19 cellular contexts compared by ENCODE assay signal in the genomic region with DNA sequence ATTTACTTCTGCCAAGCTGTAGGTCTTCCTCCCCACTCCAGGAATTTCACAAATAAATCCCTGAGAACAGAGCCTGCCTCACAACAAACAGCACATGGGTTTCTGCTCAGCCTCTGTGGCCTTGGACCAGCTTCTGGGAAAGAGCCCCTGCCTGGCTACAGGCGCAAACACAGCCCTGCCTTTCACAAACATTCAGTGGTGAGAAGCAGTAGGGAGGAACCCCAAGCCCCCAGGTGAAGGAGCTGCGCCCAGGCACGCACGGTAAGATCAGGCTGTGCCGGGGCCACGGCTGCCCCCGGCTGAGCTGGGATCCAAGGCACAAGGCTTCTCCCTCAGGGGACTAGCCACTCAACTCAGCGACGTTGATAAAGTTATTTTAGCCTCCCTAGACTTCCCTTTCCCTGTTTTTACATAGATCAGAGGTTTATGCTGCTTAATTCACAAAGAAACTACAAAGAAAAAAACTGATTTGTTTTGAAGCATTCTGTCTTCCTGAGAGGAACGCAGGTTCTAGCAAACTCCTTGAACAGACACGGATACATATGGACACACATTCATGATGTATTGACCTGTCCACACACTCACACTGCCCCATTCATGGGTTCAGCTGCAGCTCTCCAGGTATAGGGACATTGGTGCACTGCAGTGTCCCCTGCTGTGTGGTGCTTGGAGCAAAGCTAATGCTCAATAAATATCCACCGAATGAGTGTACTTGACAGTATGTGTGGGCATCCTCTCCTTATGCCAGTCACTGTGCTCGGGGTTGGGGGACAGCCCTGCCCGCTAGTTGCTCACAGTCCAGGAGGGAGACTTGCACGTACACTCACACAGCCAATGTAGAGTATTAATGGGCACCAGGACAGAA. TPM values are rescaled to one million over a fixed set of nuclear protein-coding genes. Genes with fewer than 3 reads are reported as not detected.
DNase-seq lines count a peak whose midpoint lies in the region; ATAC-seq and TF ChIP-seq lines count a peak whose summit lies in the region.
"Had no signal": no experiment of that assay in that cellular context is flagged by ENCODE, and none has a peak within 500 bp of the region (broad histone marks: within the 10 kb centered on the region; RNA-seq: fewer than 3 reads in every experiment).

No MANE protein-coding gene starts in this region.

- peak; percentile 44 to 63 for DNase-seq in Caco-2
- DNase-seq in RWPE2 (ENCODE audit: low spot score), result no peak
- DNase-seq in iPS-NIHi7 (ENCODE audit: extremely low spot score), result peak; percentile 39
- DNase-seq in activated T-helper 2 cell treated with anti-CD3 and anti-CD28 coated beads, Interferon-gamma antibody, Interleukin-2, Interleukin-4, amounts not matched to agents 10 μg/mL and 5 μg/mL and 100 μg/mL, durations not matched to agents 14 hours and 24 hours and 36 hours (ENCODE audit: low spot score), result no peak
- no peak for DNase-seq in NCI-H2196 treated with DMSO at 0.1 percent for 48 hours (lab: John Stamatoyannopoulos, UW; ENCODE audit: unreplicated experiment)
- DNase-seq in natural killer cell, result no peak
- DNase-seq: activated CD4-positive, alpha-beta T cell treated with anti-CD3 and anti-CD28 coated beads, Interleukin-2, amount 10 ng/mL, durations not matched to agents 24 days and 14 days; cerebellar nuclear complex; DMS 273 treated with DMSO at 0.1 percent for 48 hours; heart left ventricle; left cardiac atrium; naive thymus-derived CD8-positive, alpha-beta T cell; NCI-H1436 treated with DMSO at 0.1 percent for 48 hours; NCI-H526 treated with DMSO at 0.1 percent for 48 hours had no signal

- H3K4me3 ChIP-seq in Caco-2 (ENCODE audit: low read depth, low read length) (no peak overlapping the region), RWPE2 (ENCODE audit: severe bottlenecking) (no peak overlapping the region), parathyroid adenoma (ENCODE audit: low read depth, low read length) (no peak overlapping the region)
- H3K4me3 ChIP-seq: heart left ventricle had no signal

- ATAC-seq in RWPE2 (ENCODE audit: low read depth), result peak; percentile 47; the same call in 2 of the 3 replicates
- no peak for ATAC-seq in natural killer cell
- no peak for ATAC-seq in HG03139 (IDR thresholded peaks at IDR 0.05; ENCODE audit: unreplicated experiment)
- ATAC-seq: naive thymus-derived CD8-positive, alpha-beta T cell had no signal

- H3K27ac Mint-ChIP-seq in Caco-2 (ENCODE audit: unreplicated experiment) (peak overlapping the region; percentile 79), natural killer cell (no peak overlapping the region)
- H3K27ac Mint-ChIP-seq in activated T-helper 2 cell treated with anti-CD3 and anti-CD28 coated beads, Interferon-gamma antibody, Interleukin-2, Interleukin-4, amounts not matched to agents 10 μg/mL and 5 μg/mL and 100 μg/mL, durations not matched to agents 14 hours and 24 hours and 36 hours, result no peak overlapping the region
- H3K27ac Mint-ChIP-seq: activated CD4-positive, alpha-beta T cell treated with anti-CD3 and anti-CD28 coated beads, Interleukin-2, amount 10 ng/mL, durations not matched to agents 24 days and 14 days; activated naive CD8-positive, alpha-beta T cell had no signal

- H3K79me2 ChIP-seq in parathyroid adenoma, result no peaks in the 10 kb centered on the region

- H3K4me2 ChIP-seq in parathyroid adenoma (ENCODE audit: low read length), result peak overlapping the region; percentile 29
- H3K4me2 ChIP-seq: KMS-11 had no signal

- H3K27ac ChIP-seq in RWPE2 (ENCODE audit: poor library complexity, severe bottlenecking) (no peak overlapping the region), parathyroid adenoma (peak overlapping the region; percentile 86)
- H3K27ac ChIP-seq: epithelial cell of prostate, heart left ventricle, KMS-11 had no signal

- no peaks in the 10 kb centered on the region for H3K27me3 ChIP-seq in Caco-2 (replicated peaks; ENCODE audit: control insufficient read depth, insufficient read depth, low read length)
- H3K27me3 ChIP-seq in RWPE2 (ENCODE audit: insufficient read depth, poor library complexity, severe bottlenecking), result no peaks in the 10 kb centered on the region
- H3K27me3 ChIP-seq in parathyroid adenoma (ENCODE audit: control insufficient read depth, insufficient read depth, low read length), result no peaks in the 10 kb centered on the region

- CTCF ChIA-PET in Caco-2 (lab: Charles Lee), result interaction anchor here (0.6 to 1.4 kb wide), 2 partner anchors 12 to 154 kb away, joined by 3 to 7 read pairs; no protein-coding TSS in a partner anchor

- H3K36me3 ChIP-seq in Caco-2 (ENCODE audit: control insufficient read depth, insufficient read depth, low read length) (no peaks in the 10 kb centered on the region), RWPE2 (ENCODE audit: low read depth) (no peaks in the 10 kb centered on the region), parathyroid adenoma (ENCODE audit: control insufficient read depth, insufficient read depth, low read length) (no peaks in the 10 kb centered on the region)
- H3K36me3 ChIP-seq: heart left ventricle had no signal

- peak overlapping the region; percentile 29 for H3K4me3 Mint-ChIP-seq in Caco-2 (ENCODE audit: unreplicated experiment)
- H3K4me3 Mint-ChIP-seq in activated T-helper 2 cell treated with anti-CD3 and anti-CD28 coated beads, Interferon-gamma antibody, Interleukin-2, Interleukin-4, amounts not matched to agents 10 μg/mL and 5 μg/mL and 100 μg/mL, durations not matched to agents 14 hours and 24 hours and 36 hours (ENCODE audit: low read depth), result no peak overlapping the region
- H3K4me3 Mint-ChIP-seq in natural killer cell, result no peak overlapping the region
- H3K4me3 Mint-ChIP-seq: activated CD4-positive, alpha-beta T cell treated with anti-CD3 and anti-CD28 coated beads, Interleukin-2, amount 10 ng/mL, durations not matched to agents 24 days and 14 days; activated naive CD8-positive, alpha-beta T cell; naive thymus-derived CD8-positive, alpha-beta T cell had no signal

- H3K9me3 Mint-ChIP-seq in Caco-2 (ENCODE audit: unreplicated experiment) (no peaks in the 10 kb centered on the region), natural killer cell (no peaks in the 10 kb centered on the region)
- no peaks in the 10 kb centered on the region for H3K9me3 Mint-ChIP-seq in activated T-helper 2 cell treated with anti-CD3 and anti-CD28 coated beads, Interferon-gamma antibody, Interleukin-2, Interleukin-4, amounts not matched to agents 10 μg/mL and 5 μg/mL and 100 μg/mL, durations not matched to agents 14 hours and 24 hours and 36 hours
- H3K9me3 Mint-ChIP-seq: activated CD4-positive, alpha-beta T cell treated with anti-CD3 and anti-CD28 coated beads, Interleukin-2, amount 10 ng/mL, durations not matched to agents 24 days and 14 days; naive thymus-derived CD8-positive, alpha-beta T cell had no signal

- H3K9me3 ChIP-seq in Caco-2, result no peaks in the 10 kb centered on the region
- no peaks in the 10 kb centered on the region for H3K9me3 ChIP-seq in RWPE2 (ENCODE audit: severe bottlenecking)
- no peaks in the 10 kb centered on the region for H3K9me3 ChIP-seq in parathyroid adenoma (ENCODE audit: control insufficient read depth, low read length)
- H3K9me3 ChIP-seq: heart left ventricle had no signal

- H3K36me3 Mint-ChIP-seq in Caco-2 (ENCODE audit: insufficient read depth, unreplicated experiment) (no peaks in the 10 kb centered on the region), natural killer cell (no peaks in the 10 kb centered on the region)
- H3K36me3 Mint-ChIP-seq in activated T-helper 2 cell treated with anti-CD3 and anti-CD28 coated beads, Interferon-gamma antibody, Interleukin-2, Interleukin-4, amounts not matched to agents 10 μg/mL and 5 μg/mL and 100 μg/mL, durations not matched to agents 14 hours and 24 hours and 36 hours (ENCODE audit: low read depth), result no peaks in the 10 kb centered on the region
- H3K36me3 Mint-ChIP-seq: activated naive CD8-positive, alpha-beta T cell; naive thymus-derived CD8-positive, alpha-beta T cell had no signal

- H3K4me1 ChIP-seq in Caco-2 (peaks cover 28% of the 10 kb centered on the region), RWPE2 (ENCODE audit: insufficient read depth, poor library complexity, severe bottlenecking) (peaks cover 4% of the 10 kb centered on the region), parathyroid adenoma (peaks cover 84% of the 10 kb centered on the region)

- POLR2A ChIA-PET in Caco-2 (lab: Charles Lee), result no interaction called here

- peak overlapping the region; percentile 1 for H3K9ac ChIP-seq in parathyroid adenoma
- H3K9ac ChIP-seq: KMS-11 had no signal

- no TSS peak for BruUV-seq in Caco-2 (replicated peaks; lab: Mats Ljungman, UMichigan)

- H3K4me1 Mint-ChIP-seq in Caco-2 (ENCODE audit: low read depth, unreplicated experiment) (peaks cover 29% of the 10 kb centered on the region), natural killer cell (no peaks in the 10 kb centered on the region)
- peaks cover 3% of the 10 kb centered on the region for H3K4me1 Mint-ChIP-seq in activated T-helper 2 cell treated with anti-CD3 and anti-CD28 coated beads, Interferon-gamma antibody, Interleukin-2, Interleukin-4, amounts not matched to agents 10 μg/mL and 5 μg/mL and 100 μg/mL, durations not matched to agents 14 hours and 24 hours and 36 hours (ENCODE audit: low read depth)
- H3K4me1 Mint-ChIP-seq: activated CD4-positive, alpha-beta T cell treated with anti-CD3 and anti-CD28 coated beads, Interleukin-2, amount 10 ng/mL, durations not matched to agents 24 days and 14 days; naive thymus-derived CD8-positive, alpha-beta T cell had no signal

- intact Hi-C loops in Caco-2 (cut with micrococcal nuclease; ENCODE audit: unreplicated experiment), result loop anchor here (2.0 kb wide), 1 partner anchor 19 kb away; no protein-coding TSS in a partner anchor
- intact Hi-C loops in activated T-helper 2 cell treated with anti-CD3 and anti-CD28 coated beads, Interferon-gamma antibody, Interleukin-2, Interleukin-4, amounts not matched to agents 10 μg/mL and 5 μg/mL and 100 μg/mL, durations not matched to agents 14 hours and 24 hours and 36 hours (cut with micrococcal nuclease), result no loop called here
- intact Hi-C loops in natural killer cell (cut with micrococcal nuclease), result no loop called here

- H2AFZ ChIP-seq in parathyroid adenoma, result peak overlapping the region; percentile 69

- H3K27me3 Mint-ChIP-seq in Caco-2 (ENCODE audit: insufficient read depth, unreplicated experiment), result no peaks in the 10 kb centered on the region
- peaks cover 54% of the 10 kb centered on the region for H3K27me3 Mint-ChIP-seq in activated T-helper 2 cell treated with anti-CD3 and anti-CD28 coated beads, Interferon-gamma antibody, Interleukin-2, Interleukin-4, amounts not matched to agents 10 μg/mL and 5 μg/mL and 100 μg/mL, durations not matched to agents 14 hours and 24 hours and 36 hours (ENCODE audit: low read depth)
- peaks cover 28 to 64% of the 10 kb centered on the region in 2 donors for H3K27me3 Mint-ChIP-seq in natural killer cell (ENCODE audit: low read depth in 2 of 2)

- no peak for TF ChIP-seq CTCF in Caco-2 (IDR thresholded peaks at IDR 0.05; ENCODE audit: insufficient read depth in 1 of 2, low read depth in 1 of 2, low read length in 1 of 2, severe bottlenecking in 1 of 2, unreplicated experiment in 1 of 2)
- TF ChIP-seq CTCF in RWPE2 (IDR thresholded peaks at IDR 0.05; ENCODE audit: poor library complexity, severe bottlenecking), result no peak
- TF ChIP-seq CTCF in parathyroid adenoma (IDR thresholded peaks at IDR 0.05), result no peak
- TF ChIP-seq CTCF in natural killer cell (IDR thresholded peaks at IDR 0.05), result no peak

RNA-seq across cellular contexts. Expression of a gene that starts 25.5 kb away (rescaled TPM):
- total RNA-seq in Caco-2 (2022) (123 and 128 TPM in 2 replicates), natural killer cell (1 to 10 TPM; 1.5 to 4.4 (median 2.2) TPM)
- total RNA-seq in activated T-helper 2 cell treated with anti-CD3 and anti-CD28 coated beads, Interferon-gamma antibody, Interleukin-2, Interleukin-4, amounts not matched to agents 10 μg/mL and 5 μg/mL and 100 μg/mL, durations not matched to agents 14 hours and 24 hours and 36 hours, result 0.37 and 0.53 TPM in 2 replicates
- total RNA-seq: naive thymus-derived CD8-positive, alpha-beta T cell had no signal

Comparison
In these comparisons a context has a peak if more than half of its experiments do, and no peak if none do; other contexts are left out.
1. DNase-seq: peak in Caco-2 (2 of 2) and iPS-NIHi7 (single experiment); none in RWPE2 (single experiment), activated T-helper 2 cell treated with anti-CD3 and anti-CD28 coated beads, Interferon-gamma antibody, Interleukin-2, Interleukin-4, amounts not matched to agents 10 μg/mL and 5 μg/mL and 100 μg/mL, durations not matched to agents 14 hours and 24 hours and 36 hours (single experiment), NCI-H2196 treated with DMSO at 0.1 percent for 48 hours (single experiment) and natural killer cell (single experiment).
2. RNA of a gene that starts 25.5 kb away (total RNA-seq): 123 to 128 TPM in Caco-2; 1.5 to 4.4 TPM in natural killer cell and 0.37 to 0.53 TPM in activated T-helper 2 cell treated with anti-CD3 and anti-CD28 coated beads, Interferon-gamma antibody, Interleukin-2, Interleukin-4, amounts not matched to agents 10 μg/mL and 5 μg/mL and 100 μg/mL, durations not matched to agents 14 hours and 24 hours and 36 hours; every median in the first group is over 10 times any median in the second.